8 cellular contexts compared by ENCODE assay signal in genomic region chr12:120194226-120194533, GRCh38. TPM values are rescaled to one million over a fixed set of nuclear protein-coding genes. Genes with fewer than 3 reads are reported as not detected.
DNase-seq lines count a peak whose midpoint lies in the region; ATAC-seq, FAIRE-seq and TF ChIP-seq lines count a peak whose summit lies in the region.

No MANE protein-coding gene starts in this region.

- FAIRE-seq in pancreas (lab: Jason Lieb, UNC) = no peak

- TF ChIP-seq CTCF in OCI-LY1 (IDR thresholded peaks at IDR 0.05; ENCODE audit: low read length) (no peak), epithelial cell of proximal tubule (conservative IDR thresholded peaks at IDR 0.05; ENCODE audit: low read depth, low read length) (no peak), pancreas (IDR thresholded peaks at IDR 0.05) (no peak)

- DNase-seq in NCI-H82 (lab: John Stamatoyannopoulos, UW) = peak; percentile 48
- DNase-seq in NCI-H82 treated with DMSO at 0.1 percent for 48 hours (lab: John Stamatoyannopoulos, UW; ENCODE audit: unreplicated experiment) = no peak
- DNase-seq in epithelial cell of proximal tubule (ENCODE audit: low read depth) = no peak
- no peak for DNase-seq in pancreas
- no peak for DNase-seq in D341Med (ENCODE audit: low spot score)

- H3K79me2 ChIP-seq in OCI-LY1 (ENCODE audit: insufficient read depth, low read length) = peaks cover 39% of the 10 kb centered on the region

- H3K4me3 ChIP-seq in OCI-LY1 (ENCODE audit: low read depth, low read length, poor library complexity, severe bottlenecking) = peak overlapping the region; percentile 71
- H3K4me3 ChIP-seq in epithelial cell of proximal tubule (ENCODE audit: low read depth, low read length) = peak overlapping the region; percentile 95
- H3K4me3 ChIP-seq in pancreas = peak overlapping the region; percentile 86 to 99 (median 93)

- peaks cover 67% of the 10 kb centered on the region for H3K4me1 ChIP-seq in OCI-LY1 (ENCODE audit: insufficient read depth, low read length, severe bottlenecking)
- H3K4me1 ChIP-seq in pancreas = peaks cover 7 to 30% (median 10%) of the 10 kb centered on the region in 3 donors

- ATAC-seq in pancreas = peak in 3 of 4 donors; percentile 21 to 52 (median 39)
- ATAC-seq in HG02840 (IDR thresholded peaks at IDR 0.05; ENCODE audit: low FRiP score, unreplicated experiment) = no peak
- ATAC-seq in GM18498 (IDR thresholded peaks at IDR 0.05; ENCODE audit: unreplicated experiment) = no peak

- peaks cover 12% of the 10 kb centered on the region for H3F3A ChIP-seq in OCI-LY1 (ENCODE audit: insufficient read depth, low read length)

- intact Hi-C loops in pancreas (cut with DNase I) = no loop called here

- H3K27ac ChIP-seq in OCI-LY1 (ENCODE audit: low read depth, low read length, poor library complexity, severe bottlenecking) (peak overlapping the region; percentile 86), pancreas (peak overlapping the region; percentile 80 to 83 (median 82))

- H3K4me2 ChIP-seq in OCI-LY1 (ENCODE audit: low read length) = peak overlapping the region; percentile 84

- H3K36me3 ChIP-seq in OCI-LY1 (ENCODE audit: insufficient read depth, low read length) (peaks cover 64% of the 10 kb centered on the region), pancreas (peaks cover 0 to 38% (median 22%) of the 10 kb centered on the region in 3 donors)

- no peak overlapping the region for H2AFZ ChIP-seq in OCI-LY1 (ENCODE audit: low read length)

- no peaks in the 10 kb centered on the region for H3K27me3 ChIP-seq in OCI-LY1 (ENCODE audit: insufficient read depth, low read length)
- no peaks in the 10 kb centered on the region for H3K27me3 ChIP-seq in pancreas

- 0% methylated on average over 18 of the region's 18 CpGs for whole genome bisulfite sequencing in pancreas, 2 donors

- H4K20me1 ChIP-seq in OCI-LY1 (ENCODE audit: insufficient read depth, low read length) = no peaks in the 10 kb centered on the region

- H3K9me2 ChIP-seq in OCI-LY1 (ENCODE audit: low read depth, low read length) = no peaks in the 10 kb centered on the region

- H3K9ac ChIP-seq in OCI-LY1 (ENCODE audit: low read length) = peak overlapping the region; percentile 72

- no peaks in the 10 kb centered on the region for H3K9me3 ChIP-seq in OCI-LY1 (ENCODE audit: low read length)
- H3K9me3 ChIP-seq in pancreas = no peaks in the 10 kb centered on the region

RNA-seq across cellular contexts. Expression of gene GCN1, which starts 0.3 kb away (rescaled TPM):
- total RNA-seq in epithelial cell of proximal tubule (73.9 and 79.2 TPM in 2 replicates), pancreas (10 to 100 TPM; 35.3 to 54.1 (median 40.4) TPM)
- polyA plus RNA-seq in pancreas = 10 to 100 TPM; 18.9 to 32.4 TPM

RNA-seq across cellular contexts. Expression of gene RPLP0, which starts 6.7 kb away (rescaled TPM):
- total RNA-seq in epithelial cell of proximal tubule (3,816 and 4,725 TPM in 2 replicates), pancreas (1,000 to 10,000 TPM; 1,016 to 2,628 (median 1,602) TPM)
- polyA plus RNA-seq in pancreas = 1,000 to 10,000 TPM; 1,778 to 1,915 TPM

Comparison
In these comparisons a context has a peak if more than half of its experiments do, and no peak if none do; other contexts are left out.
1. ATAC-seq: peak in pancreas (3 of 4); none in HG02840 (single experiment) and GM18498 (single experiment).
2. Peak in every context shown above with its lines, with median percentiles within 50 percentile points of each other: H3K4me3 ChIP-seq.